Comparison of ENCODE assay signal across 28 cellular contexts in genomic region chr2:204917089-204917701, GRCh38.
"Had no signal": no experiment of that assay in that cellular context is flagged by ENCODE, and none has a peak within 500 bp of the region (broad histone marks: within the 10 kb centered on the region; RNA-seq: fewer than 3 reads in every experiment).

No MANE protein-coding gene starts in this region.

- H3K36me3 Mint-ChIP-seq: natural killer cell; neural progenitor cell; stimulated activated effector memory CD8-positive, alpha-beta T cell treated with anti-CD3 and anti-CD28 coated beads, Interleukin-12 subunit alpha, Interleukin-12 subunit beta, amount 100 ng/mL, for 72 hours; stimulated activated naive B cell treated with anti-CD40 and anti-IgM and Interleukin-4, amounts not matched to agents 10 μg/mL and 1 μg/mL and 100 μg/mL, for 72 hours had no signal

- H3K27me3 Mint-ChIP-seq: progenitor cell of endocrine pancreas; stimulated activated naive B cell treated with anti-CD40 and anti-IgM and Interleukin-4, amounts not matched to agents 10 μg/mL and 1 μg/mL and 100 μg/mL, for 72 hours; stimulated activated naive CD8-positive, alpha-beta T cell treated with anti-CD3 and anti-CD28 coated beads, Interleukin-15, Interleukin-2, amounts not matched to agents 100 ng/mL and 50 ng/mL, for 24 hours; type B pancreatic cell had no signal

- H3K4me2 ChIP-seq: neural progenitor cell had no signal

- H3K9me3 ChIP-seq: ovary, psoas muscle, right lobe of liver, sigmoid colon, stomach, thoracic aorta, thyroid gland, tibial nerve, upper lobe of right lung, uterus had no signal

- H3K4me1 ChIP-seq: neural progenitor cell, psoas muscle, right lobe of liver, stomach, thyroid gland, upper lobe of right lung, uterus had no signal

- H3K27ac ChIP-seq: neural progenitor cell, ovary, parathyroid adenoma, psoas muscle, right lobe of liver, sigmoid colon, stomach, thoracic aorta, thyroid gland, tibial nerve, upper lobe of right lung, uterus had no signal

- DNase-seq: natural killer cell; occipital lobe; ovary; posterior cingulate gyrus; psoas muscle; right cardiac atrium; right lobe of liver; sigmoid colon; small intestine; stimulated activated CD4-positive, alpha-beta T cell treated with anti-CD3 and anti-CD28 coated beads, Interleukin-15, amount 100 ng/mL, for 24 hours; stimulated activated CD4-positive, alpha-beta T cell treated with anti-CD3 and anti-CD28 coated beads, Interleukin-2, amount 100 ng/mL, for 24 hours; stimulated activated CD4-positive, alpha-beta T cell treated with anti-CD3 and anti-CD28 coated beads, Interleukin-2, amount 100 ng/mL, for 48 hours; stimulated activated CD4-positive, alpha-beta T cell treated with anti-CD3 and anti-CD28 coated beads, Interleukin-4, amount 100 ng/mL, for 24 hours; stimulated activated naive B cell treated with anti-CD40 and anti-IgM and Interleukin-4, amounts not matched to agents 10 μg/mL and 1 μg/mL and 100 μg/mL, for 72 hours; stimulated activated naive CD4-positive, alpha-beta T cell treated with Interleukin-2 at 50 U/mL for 16 hours; stomach; thyroid gland; upper lobe of right lung; uterus had no signal

- FAIRE-seq: small intestine had no signal

- H3K79me2 ChIP-seq: parathyroid adenoma had no signal

- H3K27me3 ChIP-seq: neural progenitor cell, ovary, right lobe of liver, sigmoid colon, stomach, thyroid gland, tibial nerve, upper lobe of right lung, uterus had no signal

- H3K4me1 Mint-ChIP-seq: natural killer cell; nephron; stimulated activated effector memory CD8-positive, alpha-beta T cell treated with anti-CD3 and anti-CD28 coated beads, Interleukin-12 subunit alpha, Interleukin-12 subunit beta, amount 100 ng/mL, for 72 hours; stimulated activated naive B cell treated with anti-CD40 and anti-IgM and Interleukin-4, amounts not matched to agents 10 μg/mL and 1 μg/mL and 100 μg/mL, for 72 hours had no signal

- H3K9ac ChIP-seq: neural progenitor cell, parathyroid adenoma had no signal

- H2AFZ ChIP-seq: neural progenitor cell, parathyroid adenoma had no signal

- ATAC-seq: natural killer cell; psoas muscle; right cardiac atrium; right lobe of liver; stimulated activated effector memory CD8-positive, alpha-beta T cell treated with anti-CD3 and anti-CD28 coated beads, Interleukin-12 subunit alpha, Interleukin-12 subunit beta, amount 100 ng/mL, for 72 hours; stimulated activated naive B cell treated with anti-CD40 and anti-IgM and Interleukin-4, amounts not matched to agents 10 μg/mL and 1 μg/mL and 100 μg/mL, for 72 hours; upper lobe of right lung had no signal

- H3K4me3 Mint-ChIP-seq: natural killer cell; nephron; neural progenitor cell; stimulated activated effector memory CD8-positive, alpha-beta T cell treated with anti-CD3 and anti-CD28 coated beads, Interleukin-12 subunit alpha, Interleukin-12 subunit beta, amount 100 ng/mL, for 72 hours; stimulated activated naive B cell treated with anti-CD40 and anti-IgM and Interleukin-4, amounts not matched to agents 10 μg/mL and 1 μg/mL and 100 μg/mL, for 72 hours; stimulated activated naive CD8-positive, alpha-beta T cell treated with anti-CD3 and anti-CD28 coated beads, Interleukin-15, Interleukin-2, amounts not matched to agents 100 ng/mL and 50 ng/mL, for 24 hours; type B pancreatic cell had no signal

- H3K9me3 Mint-ChIP-seq: natural killer cell; nephron; neural progenitor cell; stimulated activated naive B cell treated with anti-CD40 and anti-IgM and Interleukin-4, amounts not matched to agents 10 μg/mL and 1 μg/mL and 100 μg/mL, for 72 hours had no signal

- H3K4me3 ChIP-seq: neural progenitor cell, ovary, psoas muscle, right lobe of liver, sigmoid colon, stomach, thoracic aorta, thyroid gland, tibial nerve, upper lobe of right lung, uterus had no signal

- H3K27ac Mint-ChIP-seq: natural killer cell; nephron; neural progenitor cell; progenitor cell of endocrine pancreas; stimulated activated effector memory CD8-positive, alpha-beta T cell treated with anti-CD3 and anti-CD28 coated beads, Interleukin-12 subunit alpha, Interleukin-12 subunit beta, amount 100 ng/mL, for 72 hours; stimulated activated naive B cell treated with anti-CD40 and anti-IgM and Interleukin-4, amounts not matched to agents 10 μg/mL and 1 μg/mL and 100 μg/mL, for 72 hours; stimulated activated naive CD8-positive, alpha-beta T cell treated with anti-CD3 and anti-CD28 coated beads, Interleukin-15, Interleukin-2, amounts not matched to agents 100 ng/mL and 50 ng/mL, for 24 hours; type B pancreatic cell had no signal

- H3K36me3 ChIP-seq: neural progenitor cell, ovary, right lobe of liver, sigmoid colon, stomach, thoracic aorta, thyroid gland, tibial nerve, upper lobe of right lung, uterus had no signal
